ENCODE assay signal across 1 cellular context in the genomic region with DNA sequence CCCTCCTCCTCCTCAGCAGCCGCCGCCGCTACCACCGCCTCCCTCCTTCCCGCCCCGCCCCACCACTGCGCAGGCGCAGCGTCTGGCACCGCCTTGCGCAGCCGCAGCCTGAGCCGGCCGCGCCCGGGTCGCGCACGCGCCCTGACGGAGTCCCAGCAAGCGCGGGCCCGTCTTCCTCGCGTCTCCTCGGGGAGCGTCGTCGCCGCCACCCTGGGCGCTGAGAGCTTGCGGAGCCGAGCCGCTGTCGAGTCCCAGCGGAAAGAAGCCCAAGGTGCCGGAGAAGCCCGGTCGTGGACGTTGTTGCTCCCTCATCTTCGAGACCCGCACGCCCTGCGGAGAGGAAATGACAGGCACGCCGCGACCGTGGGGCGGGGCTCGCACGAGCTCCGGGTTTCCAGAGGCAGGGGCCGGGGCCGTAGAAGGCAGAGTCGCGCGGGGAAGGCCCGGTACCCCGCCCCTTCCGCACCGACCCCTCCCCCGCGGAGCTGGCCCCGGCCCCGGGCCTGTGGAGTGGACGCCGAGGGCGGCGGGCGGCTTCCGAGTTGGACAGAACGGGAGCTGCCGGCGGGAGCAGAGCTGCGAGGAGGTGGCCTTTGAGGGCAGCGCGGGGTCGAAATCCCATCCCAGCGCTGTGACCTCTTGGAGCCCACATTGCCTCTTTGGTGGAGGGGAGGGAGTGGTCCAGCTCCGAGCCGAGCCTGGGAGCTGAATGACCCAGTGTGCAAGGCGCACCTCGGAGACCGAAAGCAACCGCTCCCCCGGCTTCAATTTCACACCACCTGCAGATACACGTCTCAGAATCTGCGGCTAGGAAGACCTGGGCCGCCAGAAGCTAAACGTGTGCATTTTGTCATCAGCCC.
TF ChIP-seq lines count a peak whose summit lies in the region.

No MANE protein-coding gene starts in this region.

TF ChIP-seq in HepG2, 621 proteins besides CTCF, POLR2A, EP300 and RAD21 (continued from another document and continues in another):
- TF ChIP-seq ZNF232 (CRISPR knock-in tag; IDR thresholded peaks at IDR 0.05; ENCODE audit: borderline replicate concordance): peak; percentile 78
- TF ChIP-seq MYC (CRISPR knock-in tag; IDR thresholded peaks at IDR 0.05; ENCODE audit: borderline replicate concordance): peak; percentile 92
- TF ChIP-seq MYNN (CRISPR knock-in tag; IDR thresholded peaks at IDR 0.05; ENCODE audit: low read depth): no peak
- TF ChIP-seq ZNF766 (CRISPR knock-in tag; IDR thresholded peaks at IDR 0.05; ENCODE audit: borderline replicate concordance): 0 out of 2 replicates have a peak, but pooled peaks have one; percentile 45
- TF ChIP-seq FOXP4 (CRISPR knock-in tag; IDR thresholded peaks at IDR 0.05): peak; percentile 48; the same call in 1 of the 2 replicates
- TF ChIP-seq TCF7 (IDR thresholded peaks at IDR 0.05; ENCODE audit: low read depth): no peak
- peak; percentile 31 for TF ChIP-seq ZNF629 (CRISPR knock-in tag; conservative IDR thresholded peaks at IDR 0.05)
- TF ChIP-seq ESRRA (CRISPR knock-in tag; IDR thresholded peaks at IDR 0.05; ENCODE audit: low read depth): peak; percentile 66; the same call in 1 of the 2 replicates
- TF ChIP-seq, protein P1, sequence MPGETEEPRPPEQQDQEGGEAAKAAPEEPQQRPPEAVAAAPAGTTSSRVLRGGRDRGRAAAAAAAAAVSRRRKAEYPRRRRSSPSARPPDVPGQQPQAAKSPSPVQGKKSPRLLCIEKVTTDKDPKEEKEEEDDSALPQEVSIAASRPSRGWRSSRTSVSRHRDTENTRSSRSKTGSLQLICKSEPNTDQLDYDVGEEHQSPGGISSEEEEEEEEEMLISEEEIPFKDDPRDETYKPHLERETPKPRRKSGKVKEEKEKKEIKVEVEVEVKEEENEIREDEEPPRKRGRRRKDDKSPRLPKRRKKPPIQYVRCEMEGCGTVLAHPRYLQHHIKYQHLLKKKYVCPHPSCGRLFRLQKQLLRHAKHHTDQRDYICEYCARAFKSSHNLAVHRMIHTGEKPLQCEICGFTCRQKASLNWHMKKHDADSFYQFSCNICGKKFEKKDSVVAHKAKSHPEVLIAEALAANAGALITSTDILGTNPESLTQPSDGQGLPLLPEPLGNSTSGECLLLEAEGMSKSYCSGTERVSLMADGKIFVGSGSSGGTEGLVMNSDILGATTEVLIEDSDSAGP (CRISPR knock-in tag; IDR thresholded peaks at IDR 0.05; ENCODE audit: borderline replicate concordance): peak; percentile 89
- TF ChIP-seq, protein P2, sequence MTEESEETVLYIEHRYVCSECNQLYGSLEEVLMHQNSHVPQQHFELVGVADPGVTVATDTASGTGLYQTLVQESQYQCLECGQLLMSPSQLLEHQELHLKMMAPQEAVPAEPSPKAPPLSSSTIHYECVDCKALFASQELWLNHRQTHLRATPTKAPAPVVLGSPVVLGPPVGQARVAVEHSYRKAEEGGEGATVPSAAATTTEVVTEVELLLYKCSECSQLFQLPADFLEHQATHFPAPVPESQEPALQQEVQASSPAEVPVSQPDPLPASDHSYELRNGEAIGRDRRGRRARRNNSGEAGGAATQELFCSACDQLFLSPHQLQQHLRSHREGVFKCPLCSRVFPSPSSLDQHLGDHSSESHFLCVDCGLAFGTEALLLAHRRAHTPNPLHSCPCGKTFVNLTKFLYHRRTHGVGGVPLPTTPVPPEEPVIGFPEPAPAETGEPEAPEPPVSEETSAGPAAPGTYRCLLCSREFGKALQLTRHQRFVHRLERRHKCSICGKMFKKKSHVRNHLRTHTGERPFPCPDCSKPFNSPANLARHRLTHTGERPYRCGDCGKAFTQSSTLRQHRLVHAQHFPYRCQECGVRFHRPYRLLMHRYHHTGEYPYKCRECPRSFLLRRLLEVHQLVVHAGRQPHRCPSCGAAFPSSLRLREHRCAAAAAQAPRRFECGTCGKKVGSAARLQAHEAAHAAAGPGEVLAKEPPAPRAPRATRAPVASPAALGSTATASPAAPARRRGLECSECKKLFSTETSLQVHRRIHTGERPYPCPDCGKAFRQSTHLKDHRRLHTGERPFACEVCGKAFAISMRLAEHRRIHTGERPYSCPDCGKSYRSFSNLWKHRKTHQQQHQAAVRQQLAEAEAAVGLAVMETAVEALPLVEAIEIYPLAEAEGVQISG (CRISPR knock-in tag; IDR thresholded peaks at IDR 0.05): peak; percentile 51
- TF ChIP-seq NCOR1 (IDR thresholded peaks at IDR 0.05; ENCODE audit: borderline replicate concordance, low read length): no peak
- peak; percentile 67; the same call in 1 of the 2 replicates for TF ChIP-seq NAIF1 (CRISPR knock-in tag; IDR thresholded peaks at IDR 0.05; ENCODE audit: borderline replicate concordance)
- TF ChIP-seq SMARCE1 (IDR thresholded peaks at IDR 0.05; ENCODE audit: borderline replicate concordance): no peak
- TF ChIP-seq HOXD1 (CRISPR knock-in tag; IDR thresholded peaks at IDR 0.05): peak; percentile 92
- TF ChIP-seq ZNF562 (CRISPR knock-in tag; IDR thresholded peaks at IDR 0.05; ENCODE audit: borderline replicate concordance): no peak
- 0 out of 2 replicates have a peak, but pooled peaks have one; percentile 63 for TF ChIP-seq ZNF296 (CRISPR knock-in tag; conservative IDR thresholded peaks at IDR 0.05)
- TF ChIP-seq ATM (IDR thresholded peaks at IDR 0.05; ENCODE audit: borderline replicate concordance): no peak
- TF ChIP-seq ZNF432 (CRISPR knock-in tag; IDR thresholded peaks at IDR 0.05; ENCODE audit: borderline replicate concordance): no peak
- 0 out of 2 replicates have a peak, but pooled peaks have one; percentile 29 for TF ChIP-seq ZNF280B (CRISPR knock-in tag; IDR thresholded peaks at IDR 0.05; ENCODE audit: borderline replicate concordance)
- TF ChIP-seq ZNF703 (CRISPR knock-in tag; IDR thresholded peaks at IDR 0.05; ENCODE audit: borderline replicate concordance): peak; percentile 39; the same call in 1 of the 2 replicates
- TF ChIP-seq ZNF816 (CRISPR knock-in tag; IDR thresholded peaks at IDR 0.05; ENCODE audit: borderline replicate concordance): no peak
- 0 out of 2 replicates have a peak, but pooled peaks have one; percentile 33 for TF ChIP-seq CERS6 (CRISPR knock-in tag; IDR thresholded peaks at IDR 0.05)
- no peak; the same call in 1 of the 2 replicates for TF ChIP-seq ERF (CRISPR knock-in tag; IDR thresholded peaks at IDR 0.05)
- peak; percentile 45; the same call in 1 of the 2 replicates for TF ChIP-seq ZNF317 (CRISPR knock-in tag; IDR thresholded peaks at IDR 0.05)
- 0 out of 2 replicates have a peak, but pooled peaks have one; percentile 22 for TF ChIP-seq HIVEP1 (CRISPR knock-in tag; IDR thresholded peaks at IDR 0.05)
- TF ChIP-seq, protein P3, sequence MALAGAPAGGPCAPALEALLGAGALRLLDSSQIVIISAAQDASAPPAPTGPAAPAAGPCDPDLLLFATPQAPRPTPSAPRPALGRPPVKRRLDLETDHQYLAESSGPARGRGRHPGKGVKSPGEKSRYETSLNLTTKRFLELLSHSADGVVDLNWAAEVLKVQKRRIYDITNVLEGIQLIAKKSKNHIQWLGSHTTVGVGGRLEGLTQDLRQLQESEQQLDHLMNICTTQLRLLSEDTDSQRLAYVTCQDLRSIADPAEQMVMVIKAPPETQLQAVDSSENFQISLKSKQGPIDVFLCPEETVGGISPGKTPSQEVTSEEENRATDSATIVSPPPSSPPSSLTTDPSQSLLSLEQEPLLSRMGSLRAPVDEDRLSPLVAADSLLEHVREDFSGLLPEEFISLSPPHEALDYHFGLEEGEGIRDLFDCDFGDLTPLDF (CRISPR knock-in tag; IDR thresholded peaks at IDR 0.05): peak; percentile 78
- TF ChIP-seq TEF (CRISPR knock-in tag; IDR thresholded peaks at IDR 0.05): peak; percentile 54; the same call in 1 of the 2 replicates
- peak; percentile 26; the same call in 1 of the 2 replicates for TF ChIP-seq ZNF768 (CRISPR knock-in tag; IDR thresholded peaks at IDR 0.05)
- no peak; the same call in 1 of the 2 replicates for TF ChIP-seq MEIS2 (CRISPR knock-in tag; IDR thresholded peaks at IDR 0.05)
- TF ChIP-seq ZNF615 (CRISPR knock-in tag; IDR thresholded peaks at IDR 0.05; ENCODE audit: borderline replicate concordance): no peak
- TF ChIP-seq ZNF737 (CRISPR knock-in tag; IDR thresholded peaks at IDR 0.05; ENCODE audit: borderline replicate concordance): no peak
- TF ChIP-seq ZMYM3 (CRISPR knock-in tag; IDR thresholded peaks at IDR 0.05): no peak
- peak; percentile 83; the same call in 1 of the 2 replicates for TF ChIP-seq EEA1 (CRISPR knock-in tag; IDR thresholded peaks at IDR 0.05; ENCODE audit: borderline replicate concordance)
- no peak for TF ChIP-seq KDM6A (CRISPR knock-in tag; IDR thresholded peaks at IDR 0.05; ENCODE audit: low read depth)
- peak; percentile 48; the same call in 1 of the 2 replicates for TF ChIP-seq ETS1 (CRISPR knock-in tag; IDR thresholded peaks at IDR 0.05)
- TF ChIP-seq LBX2 (CRISPR knock-in tag; IDR thresholded peaks at IDR 0.05; ENCODE audit: borderline replicate concordance): peak; percentile 64; the same call in 1 of the 2 replicates
- TF ChIP-seq SYNCRIP (IDR thresholded peaks at IDR 0.05; ENCODE audit: insufficient read depth, low read depth, low read length): no peak
- peak; percentile 92 for TF ChIP-seq ZNF883 (CRISPR knock-in tag; IDR thresholded peaks at IDR 0.05; ENCODE audit: not compliant biosample characterization)
- TF ChIP-seq KMT2B (CRISPR knock-in tag; IDR thresholded peaks at IDR 0.05): peak; percentile 76; the same call in 1 of the 2 replicates
- TF ChIP-seq ZNF512 (CRISPR knock-in tag; IDR thresholded peaks at IDR 0.05): no peak
- TF ChIP-seq RFX1 (IDR thresholded peaks at IDR 0.05): no peak
- TF ChIP-seq, protein P4, sequence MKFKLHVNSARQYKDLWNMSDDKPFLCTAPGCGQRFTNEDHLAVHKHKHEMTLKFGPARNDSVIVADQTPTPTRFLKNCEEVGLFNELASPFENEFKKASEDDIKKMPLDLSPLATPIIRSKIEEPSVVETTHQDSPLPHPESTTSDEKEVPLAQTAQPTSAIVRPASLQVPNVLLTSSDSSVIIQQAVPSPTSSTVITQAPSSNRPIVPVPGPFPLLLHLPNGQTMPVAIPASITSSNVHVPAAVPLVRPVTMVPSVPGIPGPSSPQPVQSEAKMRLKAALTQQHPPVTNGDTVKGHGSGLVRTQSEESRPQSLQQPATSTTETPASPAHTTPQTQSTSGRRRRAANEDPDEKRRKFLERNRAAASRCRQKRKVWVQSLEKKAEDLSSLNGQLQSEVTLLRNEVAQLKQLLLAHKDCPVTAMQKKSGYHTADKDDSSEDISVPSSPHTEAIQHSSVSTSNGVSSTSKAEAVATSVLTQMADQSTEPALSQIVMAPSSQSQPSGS (CRISPR knock-in tag; IDR thresholded peaks at IDR 0.05): no peak
